ENCODE assay signal across 8 cellular contexts in the genomic region with DNA sequence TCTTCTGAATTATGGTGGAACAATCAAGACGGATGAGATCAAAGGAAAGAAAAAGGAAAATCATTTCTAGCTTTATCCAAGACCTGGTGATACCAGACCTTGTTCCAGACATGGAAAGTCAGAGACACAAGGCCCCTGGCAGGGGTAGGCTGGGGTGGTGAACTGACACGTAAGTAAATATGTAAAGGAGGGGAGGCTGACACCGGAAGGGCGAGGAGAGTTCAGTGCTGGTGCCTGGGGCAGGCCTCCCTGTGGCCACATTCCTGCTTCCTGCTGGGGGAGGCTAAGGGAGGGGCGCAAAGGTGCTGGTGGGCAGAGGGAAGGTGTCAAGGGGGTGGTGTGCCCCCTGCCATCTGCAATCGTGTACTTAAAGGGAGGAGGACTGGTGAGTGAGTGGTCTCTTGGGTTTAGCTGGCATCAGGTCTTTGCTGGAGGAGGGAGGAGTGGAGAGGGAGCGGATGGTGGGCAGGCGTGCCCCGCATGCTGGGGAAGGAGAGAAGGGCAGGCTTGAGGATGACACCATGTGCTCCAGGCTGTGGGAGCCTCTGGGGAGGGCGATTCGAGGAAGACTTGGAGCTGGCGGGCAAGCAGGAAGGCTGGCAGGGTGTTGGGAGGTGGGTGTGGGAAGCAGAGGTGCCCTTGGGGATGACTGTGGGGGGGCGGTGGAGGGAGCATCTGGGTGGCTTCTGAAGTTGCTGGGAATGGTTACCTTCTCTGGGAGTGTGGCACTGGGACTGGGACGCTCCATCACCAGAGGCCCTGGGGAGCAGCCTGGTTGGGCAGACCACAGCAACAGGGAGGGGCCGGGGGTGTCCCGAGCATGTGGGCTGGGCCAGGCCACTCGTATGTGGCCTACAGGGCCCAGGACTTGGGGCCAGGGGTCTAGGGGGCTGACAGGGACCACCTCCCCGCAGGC. TPM values are rescaled to one million over a fixed set of nuclear protein-coding genes. Genes with fewer than 3 reads are reported as not detected.
DNase-seq lines count a peak whose midpoint lies in the region; ATAC-seq lines count a peak whose summit lies in the region.

No MANE protein-coding gene starts in this region.

- H3K4me1 Mint-ChIP-seq in activated T-helper 17 cell treated with anti-CD3 and anti-CD28 coated beads, Interleukin-2, amount 50 U/mL, for 72 hours, result peaks cover 30% of the 10 kb centered on the region

- peak overlapping the region; percentile 97 for H3K27ac Mint-ChIP-seq in activated T-helper 17 cell treated with anti-CD3 and anti-CD28 coated beads, Interleukin-2, amount 50 U/mL, for 72 hours

- H3K4me3 Mint-ChIP-seq in activated T-helper 17 cell treated with anti-CD3 and anti-CD28 coated beads, Interleukin-2, amount 50 U/mL, for 72 hours, result peak overlapping the region; percentile 95

- ATAC-seq in Right ventricle myocardium inferior (no peak), HG03521 (IDR thresholded peaks at IDR 0.05; ENCODE audit: unreplicated experiment) (peak; percentile 57), left ventricle myocardium superior (peak; percentile 12)
- ATAC-seq in activated T-helper 17 cell treated with anti-CD3 and anti-CD28 coated beads, Interleukin-2, amount 50 U/mL, for 72 hours (replicated peaks), result peak; percentile 62

- DNase-seq in Right ventricle myocardium inferior (ENCODE audit: missing footprints) (peak; percentile 64), cardiac septum (ENCODE audit: low spot score) (no peak), left ventricle myocardium superior (no peak), NCI-H1417 (lab: John Stamatoyannopoulos, UW) (no peak), hypothalamus (lab: John Stamatoyannopoulos, UW) (no peak)
- peak; percentile 25 to 31 for DNase-seq in stimulated activated CD4-positive, alpha-beta T cell treated with anti-CD3 and anti-CD28 coated beads, Interleukin-1b, Interleukin-23, amount 100 ng/mL, for 4 hours (ENCODE audit: low read depth in 2 of 2)

- no peaks in the 10 kb centered on the region for H3K9me3 Mint-ChIP-seq in activated T-helper 17 cell treated with anti-CD3 and anti-CD28 coated beads, Interleukin-2, amount 50 U/mL, for 72 hours

- intact Hi-C loops in Right ventricle myocardium inferior (cut with DNase I), result no loop called here
- intact Hi-C loops in cardiac septum (cut with DNase I), result no loop called here
- intact Hi-C loops in left ventricle myocardium superior (cut with micrococcal nuclease), result no loop called here

- no peaks in the 10 kb centered on the region for H3K27me3 Mint-ChIP-seq in activated T-helper 17 cell treated with anti-CD3 and anti-CD28 coated beads, Interleukin-2, amount 50 U/mL, for 72 hours

- H3K36me3 Mint-ChIP-seq in activated T-helper 17 cell treated with anti-CD3 and anti-CD28 coated beads, Interleukin-2, amount 50 U/mL, for 72 hours (ENCODE audit: low read depth), result peaks cover 46% of the 10 kb centered on the region

RNA-seq across cellular contexts. Expression of a gene that starts 30.6 kb away (rescaled TPM):
- total RNA-seq in Right ventricle myocardium inferior, result 8.0 TPM
- 8.7 TPM for total RNA-seq in cardiac septum
- total RNA-seq in activated T-helper 17 cell treated with anti-CD3 and anti-CD28 coated beads, Interleukin-2, amount 50 U/mL, for 72 hours, result 10 to 100 TPM; 20.1 to 29.8 TPM
- 7.7 TPM for total RNA-seq in left ventricle myocardium superior

Comparison
In these comparisons a context has a peak if more than half of its experiments do, and no peak if none do; other contexts are left out.
1. DNase-seq: peak in Right ventricle myocardium inferior (single experiment) and stimulated activated CD4-positive, alpha-beta T cell treated with anti-CD3 and anti-CD28 coated beads, Interleukin-1b, Interleukin-23, amount 100 ng/mL, for 4 hours (2 of 2); none in cardiac septum (single experiment), left ventricle myocardium superior (single experiment), NCI-H1417 (0 of 3) and hypothalamus (0 of 51).